In the genomic region with DNA sequence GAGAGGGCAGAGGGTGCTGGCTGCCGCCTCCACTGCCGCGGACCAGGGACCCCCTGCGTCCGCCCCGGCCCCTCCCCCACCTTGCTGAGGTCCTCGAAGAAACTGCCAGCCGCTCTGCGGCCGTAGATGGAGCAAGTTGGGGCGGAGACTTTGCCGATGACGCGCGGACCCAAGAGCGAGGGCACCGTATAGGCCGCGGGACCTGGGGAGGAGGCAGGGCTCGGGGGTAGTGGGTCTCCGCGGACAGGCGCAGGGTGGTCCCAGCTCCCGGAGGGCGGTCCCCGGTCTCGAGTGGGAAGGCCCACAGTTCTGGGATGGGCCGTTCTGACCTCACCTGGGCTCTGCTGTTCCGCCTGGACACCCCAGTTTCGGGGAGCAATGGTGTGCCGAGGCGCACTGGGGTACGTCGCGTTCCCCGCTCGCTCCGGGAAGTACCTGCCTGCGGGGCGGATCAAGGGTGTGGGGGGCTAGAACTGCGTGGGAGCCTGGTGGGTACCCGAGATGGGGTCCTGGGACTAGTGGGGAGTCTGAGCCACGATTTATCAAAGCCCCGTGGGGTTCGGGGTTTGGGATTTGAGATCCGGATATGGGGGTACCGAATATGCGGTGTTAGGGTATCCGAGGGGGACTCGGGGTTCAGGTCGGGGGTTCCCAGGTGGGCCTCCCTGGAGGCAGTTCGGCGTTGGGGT, we compare ENCODE assay signal across 8 cellular contexts. TPM values are rescaled to one million over a fixed set of nuclear protein-coding genes. Genes with fewer than 3 reads are reported as not detected.
DNase-seq lines count a peak whose midpoint lies in the region; ATAC-seq, FAIRE-seq and TF ChIP-seq lines count a peak whose summit lies in the region.

No MANE protein-coding gene starts in this region.

- H3K4me1 ChIP-seq in HUES48 (ENCODE audit: control insufficient read depth, insufficient read depth, low read length), result peaks cover 4% of the 10 kb centered on the region
- H3K4me1 ChIP-seq in K562 (replicated peaks in 1 of 2; ENCODE audit: control insufficient read depth in 2 of 2, insufficient read depth in 2 of 2, low read length in 2 of 2), result peaks cover 18 to 51% of the 10 kb centered on the region in 2 experiments; a peak in 4 of 5 replicates

- no TSS peak for BruUV-seq in K562 (replicated peaks; lab: Mats Ljungman, UMichigan)

- ATAC-seq in K562, result no peak
- ATAC-seq in HG03457 (IDR thresholded peaks at IDR 0.05; ENCODE audit: unreplicated experiment), result no peak
- ATAC-seq in HG03520 (IDR thresholded peaks at IDR 0.05; ENCODE audit: unreplicated experiment), result no peak

- no peak for TF ChIP-seq RAD21 in K562 (CRISPR knock-in tag; conservative IDR thresholded peaks at IDR 0.05 in 1 of 2, IDR thresholded peaks at IDR 0.05 in 1 of 2)

- no peak for TF ChIP-seq POLR2A in K562 (conservative IDR thresholded peaks at IDR 0.05)

- peaks cover 0 to 19% (median 10%) of the 10 kb centered on the region in 3 donors for H3K27me3 Mint-ChIP-seq in immature natural killer cell (ENCODE audit: low read depth in 3 of 3)

- H2AFZ ChIP-seq in K562 (ENCODE audit: low read depth, low read length), result no peak overlapping the region

- peak overlapping the region; percentile 89 to 97 (median 92) for H3K27ac Mint-ChIP-seq in immature natural killer cell

- DNase-seq in DMS79 treated with DMSO at 0.1 percent for 48 hours (lab: John Stamatoyannopoulos, UW), result peak; percentile 27
- DNase-seq in T-helper 9 cell, result peak; percentile 65
- DNase-seq in K562 (ENCODE audit: extremely low read depth in 1 of 4, low spot score in 3 of 4), result no peak
- DNase-seq in immature natural killer cell, result peak; percentile 75 to 81 (median 81)
- peak; percentile 65 to 67 for DNase-seq in stimulated activated CD4-positive, alpha-beta T cell treated with anti-CD3 and anti-CD28 coated beads, Interleukin-15, amount 100 ng/mL, for 1 hour (ENCODE audit: low read depth in 1 of 2, low spot score in 1 of 2)

- no peaks in the 10 kb centered on the region for H3K36me3 Mint-ChIP-seq in immature natural killer cell

- TF ChIP-seq CTCF in K562 (IDR thresholded peaks at IDR 0.05 in 2 of 3, conservative IDR thresholded peaks at IDR 0.05 in 1 of 3; ENCODE audit: insufficient read depth in 2 of 3, low read depth in 1 of 3, low read length in 3 of 3), result no peak

- H3K9me3 Mint-ChIP-seq in immature natural killer cell, result peaks cover 0 to 1% (median 0%) of the 10 kb centered on the region in 6 donors

- H3K36me3 ChIP-seq in HUES48 (ENCODE audit: control insufficient read depth, insufficient read depth, low read length) (no peaks in the 10 kb centered on the region), K562 (ENCODE audit: control insufficient read depth, insufficient read depth, low read length) (no peaks in the 10 kb centered on the region)

- H3K4me3 ChIP-seq in HUES48 (ENCODE audit: low read depth, low read length) (peak overlapping the region; percentile 65), K562 (no peak overlapping the region)

- FAIRE-seq in K562 (lab: Jason Lieb, UNC), result no peak

- H3K27ac ChIP-seq in HUES48 (ENCODE audit: low read depth, low read length), result no peak overlapping the region
- H3K27ac ChIP-seq in K562 (ENCODE audit: extremely low read depth, low read depth, low read length), result no peak overlapping the region

- no peak overlapping the region for H3K4me2 ChIP-seq in K562 (ENCODE audit: insufficient read depth, low read length)

- H3K9me1 ChIP-seq in K562 (ENCODE audit: control insufficient read depth, insufficient read depth, low read length), result no peaks in the 10 kb centered on the region

- WGBS in K562 (ENCODE audit: insufficient coverage, low coverage, missing lambda C conversion rate), result 96% methylated on average over 13 of the region's 53 CpGs

- peaks cover 72% of the 10 kb centered on the region for H3K27me3 ChIP-seq in HUES48 (ENCODE audit: control insufficient read depth, insufficient read depth, low read length)
- no peaks in the 10 kb centered on the region for H3K27me3 ChIP-seq in K562 (ENCODE audit: control insufficient read depth in 2 of 2, insufficient read depth in 2 of 2, low read length in 2 of 2)

- H3K79me2 ChIP-seq in K562 (ENCODE audit: control insufficient read depth, insufficient read depth, low read length), result peaks cover 12% of the 10 kb centered on the region; the same call in 2 of the 3 replicates

- H4K20me1 ChIP-seq in K562 (replicated peaks; ENCODE audit: control insufficient read depth, insufficient read depth, low read length), result no peaks in the 10 kb centered on the region

- H3K4me1 Mint-ChIP-seq in immature natural killer cell, result peaks cover 19 to 25% of the 10 kb centered on the region in 2 donors

- POLR2A ChIA-PET in K562 (lab: Yijun Ruan, JAX), result no interaction called here

- CTCF ChIA-PET in K562 (lab: Yijun Ruan, JAX; ENCODE audit: low intra/inter-chr PET ratio), result no interaction called here

- H3K9me3 ChIP-seq in HUES48 (ENCODE audit: control insufficient read depth, insufficient read depth, low read length), result no peaks in the 10 kb centered on the region
- 0 out of 2 replicates have a peak, but pooled peaks cover 2% of the 10 kb centered on the region for H3K9me3 ChIP-seq in K562 (replicated peaks; ENCODE audit: control insufficient read depth, insufficient read depth, low read depth, low read length)

- no peak overlapping the region for H3K9ac ChIP-seq in HUES48 (ENCODE audit: low read depth, low read length)
- no peak overlapping the region for H3K9ac ChIP-seq in K562 (ENCODE audit: insufficient read depth in 1 of 2, low read depth in 2 of 2, low read length in 2 of 2)

- intact Hi-C loops in K562 (cut with micrococcal nuclease), result no loop called here

- no peak for TF ChIP-seq EP300 in K562 (IDR thresholded peaks at IDR 0.05; ENCODE audit: low read length)

- in situ Hi-C loops in K562 (cut with MboI), result no loop called here

- peak overlapping the region; percentile 83 to 92 (median 89) for H3K4me3 Mint-ChIP-seq in immature natural killer cell

RNA-seq across cellular contexts. Expression of gene TYMP, which starts 1.2 kb away (rescaled TPM):
- 0.30 TPM in 1 of 2 replicates, not detected in the other for total RNA-seq in K562 (2011; cell fraction: chromatin; rRNA removed; ENCODE audit: low replicate concordance)
- 1.3 and 1.4 TPM in 2 replicates for total RNA-seq in K562 (2011; cell fraction: nucleolus; rRNA removed)
- 0.46 TPM in 1 of 2 replicates, not detected in the other for total RNA-seq in K562 (2011; cell fraction: nucleoplasm; rRNA removed)
- total RNA-seq in K562 (2014; rRNA removed) (2.4 and 3.7 TPM in 2 replicates), K562 (2014; rRNA removed; fragmentation: Illumina TruSeq; extraction: Trizol) (not detected in 2 replicates), K562 (2015; rRNA removed; fragmentation: Illumina TruSeq; extraction: Trizol) (not detected in 2 replicates), K562 (2021) (2.6 and 4.0 TPM in 2 replicates)
- polyA plus RNA-seq in K562 (2011; rRNA removed) (0.17 and 0.27 TPM in 2 replicates), K562 (2014; fragmentation: Illumina TruSeq; extraction: Trizol) (not detected in 2 replicates), K562 (2014; fragmentation: Nextera tagmentation; extraction: Ambion mirVana) (under 1 TPM in 1 of 2 experiments, not detected in 1; 0.03 TPM), K562 (2014; rRNA removed) (2.7 and 2.8 TPM in 2 replicates), immature natural killer cell (10 to 100 TPM; 21.2 to 31.2 (median 25.5) TPM)
- polyA plus RNA-seq in K562 (2011; cell fraction: cytosol; rRNA removed), result 1.0 and 5.9 TPM in 2 replicates
- 0.77 and 1.7 TPM in 2 replicates for polyA plus RNA-seq in K562 (2011; cell fraction: nucleus; rRNA removed)
- 2.1 and 4.6 TPM in 2 replicates for polyA plus RNA-seq in K562 (2012)
- not detected in 2 replicates for polyA minus RNA-seq in K562 (2011; rRNA and poly(A)+ RNA removed)
- not detected in 2 replicates for polyA minus RNA-seq in K562 (2011; cell fraction: cytosol; rRNA and poly(A)+ RNA removed)
- 0.67 and 0.94 TPM in 2 replicates for polyA minus RNA-seq in K562 (2011; cell fraction: nucleus; rRNA and poly(A)+ RNA removed)

RNA-seq across cellular contexts. Expression of gene SCO2, which starts 5.6 kb away (rescaled TPM):
- total RNA-seq in K562 (2011; cell fraction: chromatin; rRNA removed; ENCODE audit: low replicate concordance), result not detected in 2 replicates
- 1.0 and 3.9 TPM in 2 replicates for total RNA-seq in K562 (2011; cell fraction: nucleolus; rRNA removed)
- not detected in 2 replicates for total RNA-seq in K562 (2011; cell fraction: nucleoplasm; rRNA removed)
- total RNA-seq in K562 (2014; rRNA removed) (2.2 and 2.6 TPM in 2 replicates), K562 (2014; rRNA removed; fragmentation: Illumina TruSeq; extraction: Trizol) (not detected in 2 replicates), K562 (2015; rRNA removed; fragmentation: Illumina TruSeq; extraction: Trizol) (0.26 and 0.69 TPM in 2 replicates), K562 (2021) (4.0 and 8.9 TPM in 2 replicates)
- polyA plus RNA-seq in K562 (2011; rRNA removed) (1.1 and 2.2 TPM in 2 replicates), K562 (2014; fragmentation: Illumina TruSeq; extraction: Trizol) (0.34 TPM in 1 of 2 replicates, not detected in the other), K562 (2014; fragmentation: Nextera tagmentation; extraction: Ambion mirVana) (not detected), K562 (2014; rRNA removed) (1.0 and 2.2 TPM in 2 replicates), immature natural killer cell (10 to 100 TPM in 1 of 3 donors, 1 to 10 TPM in 2; 8.3 to 14.8 (median 9.9) TPM)
- polyA plus RNA-seq in K562 (2011; cell fraction: cytosol; rRNA removed), result 2.9 and 6.2 TPM in 2 replicates
- polyA plus RNA-seq in K562 (2011; cell fraction: nucleus; rRNA removed), result 0.51 and 1.7 TPM in 2 replicates
- polyA plus RNA-seq in K562 (2012), result 1.7 and 7.0 TPM in 2 replicates
- not detected in 2 replicates for polyA minus RNA-seq in K562 (2011; rRNA and poly(A)+ RNA removed)
- polyA minus RNA-seq in K562 (2011; cell fraction: cytosol; rRNA and poly(A)+ RNA removed), result 1.2 TPM in 1 of 2 replicates, not detected in the other
- polyA minus RNA-seq in K562 (2011; cell fraction: nucleus; rRNA and poly(A)+ RNA removed), result 0.89 and 1.2 TPM in 2 replicates

RNA-seq across cellular contexts. Expression of gene KLHDC7B, which starts 14.7 kb away (rescaled TPM):
- total RNA-seq in K562 (2011; cell fraction: chromatin; rRNA removed; ENCODE audit: low replicate concordance), result 0.14 and 0.28 TPM in 2 replicates
- 0.17 and 0.39 TPM in 2 replicates for total RNA-seq in K562 (2011; cell fraction: nucleolus; rRNA removed)
- 0.22 and 0.31 TPM in 2 replicates for total RNA-seq in K562 (2011; cell fraction: nucleoplasm; rRNA removed)
- total RNA-seq in K562 (2014; rRNA removed) (0.05 and 0.08 TPM in 2 replicates), K562 (2014; rRNA removed; fragmentation: Illumina TruSeq; extraction: Trizol) (not detected in 2 replicates), K562 (2015; rRNA removed; fragmentation: Illumina TruSeq; extraction: Trizol) (0.04 TPM in 2 replicates), K562 (2021) (0.22 TPM in 2 replicates)
- polyA plus RNA-seq in K562 (2011; rRNA removed) (0.09 TPM in 1 of 2 replicates, not detected in the other), K562 (2014; fragmentation: Illumina TruSeq; extraction: Trizol) (0.04 and 0.22 TPM in 2 replicates), K562 (2014; fragmentation: Nextera tagmentation; extraction: Ambion mirVana) (not detected), K562 (2014; rRNA removed) (0.07 and 0.15 TPM in 2 replicates), immature natural killer cell (1 to 10 TPM; 2.4 to 8.1 (median 4.5) TPM)
- polyA plus RNA-seq in K562 (2011; cell fraction: cytosol; rRNA removed), result 0.03 and 0.06 TPM in 2 replicates
- polyA plus RNA-seq in K562 (2011; cell fraction: nucleus; rRNA removed), result 0.11 and 0.27 TPM in 2 replicates
- 0.52 and 46.0 TPM in 2 replicates for polyA plus RNA-seq in K562 (2012)
- polyA minus RNA-seq in K562 (2011; rRNA and poly(A)+ RNA removed), result 0.03 TPM in 1 of 2 replicates, not detected in the other
- 0.36 TPM in 1 of 2 replicates, not detected in the other for polyA minus RNA-seq in K562 (2011; cell fraction: cytosol; rRNA and poly(A)+ RNA removed)
- 0.13 TPM in 1 of 2 replicates, not detected in the other for polyA minus RNA-seq in K562 (2011; cell fraction: nucleus; rRNA and poly(A)+ RNA removed)

RNA-seq across cellular contexts. Expression of gene NCAPH2, which starts 23.0 kb away (rescaled TPM):
- total RNA-seq in K562 (2011; cell fraction: chromatin; rRNA removed; ENCODE audit: low replicate concordance), result 73.5 and 259 TPM in 2 replicates
- total RNA-seq in K562 (2011; cell fraction: nucleolus; rRNA removed), result 203 and 218 TPM in 2 replicates
- total RNA-seq in K562 (2011; cell fraction: nucleoplasm; rRNA removed), result 91.6 and 121 TPM in 2 replicates
- total RNA-seq in K562 (2014; rRNA removed) (72.3 and 79.2 TPM in 2 replicates), K562 (2014; rRNA removed; fragmentation: Illumina TruSeq; extraction: Trizol) (20.2 and 24.3 TPM in 2 replicates), K562 (2015; rRNA removed; fragmentation: Illumina TruSeq; extraction: Trizol) (40.5 and 42.9 TPM in 2 replicates), K562 (2021) (83.2 and 88.6 TPM in 2 replicates)
- polyA plus RNA-seq in K562 (2011; rRNA removed) (31.2 and 43.9 TPM in 2 replicates), K562 (2014; fragmentation: Illumina TruSeq; extraction: Trizol) (32.4 and 44.0 TPM in 2 replicates), K562 (2014; fragmentation: Nextera tagmentation; extraction: Ambion mirVana) (10 to 100 TPM in 1 of 2 experiments, 1 to 10 TPM in 1; 3.6 to 10.0 TPM), K562 (2014; rRNA removed) (63.3 and 67.1 TPM in 2 replicates), immature natural killer cell (10 to 100 TPM; 41.8 to 46.7 (median 46.5) TPM)
- polyA plus RNA-seq in K562 (2011; cell fraction: cytosol; rRNA removed), result 48.1 and 62.5 TPM in 2 replicates
- 140 and 169 TPM in 2 replicates for polyA plus RNA-seq in K562 (2011; cell fraction: nucleus; rRNA removed)
- polyA plus RNA-seq in K562 (2012), result 46.4 and 80.8 TPM in 2 replicates
- 20.3 and 21.0 TPM in 2 replicates for polyA minus RNA-seq in K562 (2011; rRNA and poly(A)+ RNA removed)
- 44.2 and 53.0 TPM in 2 replicates for polyA minus RNA-seq in K562 (2011; cell fraction: cytosol; rRNA and poly(A)+ RNA removed)
- 37.6 and 55.5 TPM in 2 replicates for polyA minus RNA-seq in K562 (2011; cell fraction: nucleus; rRNA and poly(A)+ RNA removed)

RNA-seq across cellular contexts. Expression of gene LMF2, which starts 23.5 kb away (rescaled TPM):
- 23.7 and 131 TPM in 2 replicates for total RNA-seq in K562 (2011; cell fraction: chromatin; rRNA removed; ENCODE audit: low replicate concordance)
- total RNA-seq in K562 (2011; cell fraction: nucleolus; rRNA removed), result 145 and 174 TPM in 2 replicates
- 53.0 and 58.1 TPM in 2 replicates for total RNA-seq in K562 (2011; cell fraction: nucleoplasm; rRNA removed)
- total RNA-seq in K562 (2014; rRNA removed), result 18.1 and 26.0 TPM in 2 replicates
- total RNA-seq in K562 (2014; rRNA removed; fragmentation: Illumina TruSeq; extraction: Trizol), result 0.67 and 1.2 TPM in 2 replicates
- 7.5 and 7.6 TPM in 2 replicates for total RNA-seq in K562 (2015; rRNA removed; fragmentation: Illumina TruSeq; extraction: Trizol)
- total RNA-seq in K562 (2021), result 35.8 and 37.1 TPM in 2 replicates
- 8.8 and 19.2 TPM in 2 replicates for polyA plus RNA-seq in K562 (2011; rRNA removed)
- 17.7 and 43.8 TPM in 2 replicates for polyA plus RNA-seq in K562 (2011; cell fraction: cytosol; rRNA removed)
- 202 and 324 TPM in 2 replicates for polyA plus RNA-seq in K562 (2011; cell fraction: nucleus; rRNA removed)
- polyA plus RNA-seq in K562 (2012), result 22.2 and 47.8 TPM in 2 replicates
- polyA plus RNA-seq in K562 (2014; fragmentation: Illumina TruSeq; extraction: Trizol), result 3.2 and 13.6 TPM in 2 replicates
- under 1 TPM; 0.08 to 0.39 TPM for polyA plus RNA-seq in K562 (2014; fragmentation: Nextera tagmentation; extraction: Ambion mirVana)
- polyA plus RNA-seq in K562 (2014; rRNA removed), result 31.7 and 32.7 TPM in 2 replicates
- polyA minus RNA-seq in K562 (2011; rRNA and poly(A)+ RNA removed), result 3.2 and 3.9 TPM in 2 replicates
- polyA minus RNA-seq in K562 (2011; cell fraction: cytosol; rRNA and poly(A)+ RNA removed), result 17.6 and 18.8 TPM in 2 replicates
- 38.4 and 48.2 TPM in 2 replicates for polyA minus RNA-seq in K562 (2011; cell fraction: nucleus; rRNA and poly(A)+ RNA removed)
- polyA plus RNA-seq in immature natural killer cell, result 10 to 100 TPM; 16.3 to 40.4 (median 20.1) TPM

Comparison
In these comparisons a context has a peak if more than half of its experiments do, and no peak if none do; other contexts are left out.
1. DNase-seq: peak in DMS79 treated with DMSO at 0.1 percent for 48 hours (single experiment), T-helper 9 cell (single experiment), immature natural killer cell (3 of 3) and stimulated activated CD4-positive, alpha-beta T cell treated with anti-CD3 and anti-CD28 coated beads, Interleukin-15, amount 100 ng/mL, for 1 hour (2 of 2); none in K562 (0 of 4).